In the genomic region with DNA sequence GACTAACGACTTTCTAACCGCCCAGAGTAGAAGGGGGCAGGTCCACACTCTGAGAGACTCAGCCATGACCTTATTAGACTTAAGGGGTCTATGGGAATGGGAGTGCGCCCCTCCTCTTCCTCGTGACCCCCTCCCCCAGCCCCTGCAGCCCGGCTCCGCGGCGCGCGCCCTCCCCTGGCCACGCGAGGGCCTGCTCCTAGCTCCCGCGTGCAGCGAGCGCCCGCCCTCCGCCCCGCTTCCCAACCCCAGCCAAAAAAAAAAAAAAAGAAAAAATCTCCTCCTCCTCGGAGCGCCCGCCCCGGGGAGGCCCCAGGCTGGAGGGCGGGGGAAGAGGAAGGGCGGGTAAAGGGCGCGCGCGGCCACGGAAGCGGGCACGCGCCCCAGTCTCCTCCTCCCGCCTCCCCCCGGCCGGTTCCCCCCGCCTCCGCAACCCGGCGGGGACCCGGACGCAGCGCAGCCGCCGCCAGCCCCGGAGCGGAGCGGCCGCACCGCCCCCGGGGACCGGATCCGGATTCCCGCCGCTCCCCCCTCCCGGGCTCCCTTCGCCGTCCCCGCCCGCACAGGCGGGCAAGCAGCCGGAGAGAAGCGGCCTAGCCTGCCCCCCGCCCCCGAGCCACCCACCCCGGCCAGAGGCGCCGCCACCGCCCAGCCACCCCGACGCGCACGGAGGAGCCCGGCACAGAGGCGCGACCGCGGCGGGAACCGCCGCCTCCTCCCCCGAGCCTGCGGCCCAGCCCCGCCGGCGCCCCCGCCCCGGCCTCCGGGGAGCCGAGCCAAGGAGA, we compare ENCODE assay signal across 8 cellular contexts. TPM values are rescaled to one million over a fixed set of nuclear protein-coding genes. Genes with fewer than 3 reads are reported as not detected.
A peak's percentile ranks its signal among the peaks of the same experiment; 100 is the strongest.
DNase-seq lines count a peak whose midpoint lies in the region; ATAC-seq and TF ChIP-seq lines count a peak whose summit lies in the region.

No MANE protein-coding gene starts in this region.

- peaks cover 38% of the 10 kb centered on the region for H3K4me1 ChIP-seq in adipocyte (ENCODE audit: control insufficient read depth, insufficient read depth, low read length)
- H3K4me1 ChIP-seq in heart right ventricle = peaks cover 7 to 50% (median 38%) of the 10 kb centered on the region in 9 donors
- H3K4me1 ChIP-seq in upper lobe of right lung = peaks cover 30% of the 10 kb centered on the region

- DNase-seq in GDM1 (lab: John Stamatoyannopoulos, UW) (peak; percentile 87), NCI-H128 (lab: John Stamatoyannopoulos, UW; ENCODE audit: unreplicated experiment) (peak; percentile 76), SW 1271 (lab: John Stamatoyannopoulos, UW) (peak; percentile 69 to 72), adipocyte (ENCODE audit: low read depth) (peak; percentile 98), heart right ventricle (peak; percentile 89 to 92), posterior cingulate gyrus (peak; percentile 75 to 98 (median 82)), upper lobe of right lung (peak; percentile 95)

- H3K36me3 ChIP-seq in adipocyte (ENCODE audit: control insufficient read depth, insufficient read depth, low read length, severe bottlenecking) (peaks cover 34% of the 10 kb centered on the region), heart right ventricle (peaks cover 0 to 39% (median 31%) of the 10 kb centered on the region in 9 donors), upper lobe of right lung (peaks cover 34% of the 10 kb centered on the region)

- peak; percentile 35 for ATAC-seq in HG02571 (IDR thresholded peaks at IDR 0.05; ENCODE audit: unreplicated experiment)
- peak; percentile 71 to 84 (median 76) for ATAC-seq in heart right ventricle
- peak; percentile 83 for ATAC-seq in upper lobe of right lung

- H3K9me3 ChIP-seq in adipocyte (ENCODE audit: control insufficient read depth, low read length) (no peaks in the 10 kb centered on the region), heart right ventricle (no peaks in the 10 kb centered on the region), upper lobe of right lung (no peaks in the 10 kb centered on the region)

- no peaks in the 10 kb centered on the region for H3K27me3 ChIP-seq in adipocyte (replicated peaks; ENCODE audit: control insufficient read depth, insufficient read depth, low read length)
- no peaks in the 10 kb centered on the region for H3K27me3 ChIP-seq in heart right ventricle
- H3K27me3 ChIP-seq in upper lobe of right lung = no peaks in the 10 kb centered on the region

- peak overlapping the region; percentile 95 for H3K9ac ChIP-seq in adipocyte (ENCODE audit: low read length)

- H3K27ac ChIP-seq in heart right ventricle (peak overlapping the region; percentile 98 to 100 (median 100)), upper lobe of right lung (peak overlapping the region; percentile 97)

- H3K4me3 ChIP-seq in adipocyte (ENCODE audit: low read length) (peak overlapping the region; percentile 85), heart right ventricle (peak overlapping the region; percentile 64 to 98 (median 92)), upper lobe of right lung (peak overlapping the region; percentile 98)

- intact Hi-C loops in heart right ventricle (cut with DNase I) = loop anchor here in 4 of 10 donors (1.0 to 5.0 kb wide), 4 partner anchors 32 to 109 kb away; a partner anchor contains a TSS
- intact Hi-C loops in posterior cingulate gyrus (cut with DNase I) = loop anchor here (1.0 to 2.0 kb wide), 3 partner anchors 8 to 108 kb away; no protein-coding TSS in a partner anchor
- intact Hi-C loops in upper lobe of right lung (cut with DNase I) = loop anchor here (5.0 kb wide), 1 partner anchor 104 kb away; a partner anchor contains a TSS

- WGBS in heart right ventricle, 2 donors = 0 to 2% methylated on average over 29 to 85 of the region's 90 CpGs

- peak; percentile 57 to 86 (median 70) for TF ChIP-seq CTCF in heart right ventricle (IDR thresholded peaks at IDR 0.05)
- TF ChIP-seq CTCF in upper lobe of right lung (IDR thresholded peaks at IDR 0.05) = peak; percentile 61

RNA-seq across cellular contexts. Expression of a gene that starts 0.9 kb away (rescaled TPM):
- 10 to 100 TPM; 35.9 to 56.3 (median 42.5) TPM for total RNA-seq in heart right ventricle
- polyA plus RNA-seq in heart right ventricle = 10 to 100 TPM; 30.8 to 34.4 TPM
- 62.6 TPM for total RNA-seq in upper lobe of right lung

RNA-seq across cellular contexts. Expression of a gene that starts 18.9 kb away (rescaled TPM):
- total RNA-seq in heart right ventricle (10 to 100 TPM; 23.7 to 40.6 (median 32.4) TPM), upper lobe of right lung (65.0 TPM)
- polyA plus RNA-seq in heart right ventricle = 10 to 100 TPM; 29.0 to 29.8 TPM

RNA-seq across cellular contexts. Expression of a gene that starts 31.8 kb away (rescaled TPM):
- total RNA-seq in heart right ventricle (10 to 100 TPM; 16.3 to 28.3 (median 19.6) TPM), upper lobe of right lung (38.8 TPM)
- 10 to 100 TPM; 27.8 to 37.2 TPM for polyA plus RNA-seq in heart right ventricle

RNA-seq across cellular contexts. Expression of a gene that starts 48.0 kb away (rescaled TPM):
- total RNA-seq in heart right ventricle = 10 to 100 TPM; 12.4 to 16.4 (median 13.6) TPM
- 1 to 10 TPM in 1 of 2 donors, under 1 TPM in 1; 0.64 to 6.5 TPM for polyA plus RNA-seq in heart right ventricle
- not detected for total RNA-seq in upper lobe of right lung

RNA-seq across cellular contexts. Expression of a gene that starts 49.4 kb away (rescaled TPM):
- total RNA-seq in heart right ventricle (1 to 10 TPM in 2 of 10 donors, under 1 TPM in 8; 0.11 to 2.4 (median 0.53) TPM), upper lobe of right lung (0.43 TPM)
- polyA plus RNA-seq in heart right ventricle = under 1 TPM in 1 of 2 donors, not detected in 1; 0.06 TPM

Comparison
In these comparisons a context has a peak if more than half of its experiments do, and no peak if none do; other contexts are left out.
1. Peak in every context shown above with its lines: DNase-seq, ATAC-seq, H3K4me3 ChIP-seq and H3K27ac ChIP-seq.